In the genomic region with DNA sequence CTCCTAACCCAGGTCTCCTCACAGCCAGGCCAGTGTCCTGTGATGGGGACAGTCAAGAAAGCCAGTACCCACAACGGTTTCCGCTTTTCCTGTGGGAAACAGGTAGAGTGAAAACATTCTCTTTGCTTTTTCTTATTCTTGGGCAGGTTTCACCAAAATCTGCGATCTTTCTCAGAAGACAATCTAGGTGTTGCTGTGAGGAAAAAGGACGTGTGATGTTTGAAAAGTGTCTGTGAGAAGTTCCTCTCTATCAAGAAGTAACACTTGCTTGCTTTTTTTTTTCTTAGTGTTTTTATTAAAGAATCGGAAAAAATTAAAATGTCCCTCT, we compare ENCODE assay signal across 22 cellular contexts. TPM values are rescaled to one million over a fixed set of nuclear protein-coding genes. Genes with fewer than 3 reads are reported as not detected.
"Had no signal": no experiment of that assay in that cellular context is flagged by ENCODE, and none has a peak within 500 bp of the region (broad histone marks: within the 10 kb centered on the region; RNA-seq: fewer than 3 reads in every experiment).

No MANE protein-coding gene starts in this region.

- DNase-seq: activated CD4-positive, alpha-beta T cell treated with anti-CD3 and anti-CD28 coated beads for 1 hour; activated CD8-positive, alpha-beta memory T cell treated with anti-CD3 and anti-CD28 coated beads, Interleukin-2, amount 10 ng/mL, durations not matched to agents 7 days and 5 days; activated naive CD4-positive, alpha-beta T cell; activated T-cell treated with anti-CD3 and anti-CD28 coated beads for 4 hours; left cardiac atrium; nucleus accumbens; small intestine; stimulated activated CD4-positive, alpha-beta T cell treated with anti-CD3 and anti-CD28 coated beads, Interleukin-15, amount 100 ng/mL, for 24 hours; stimulated activated CD4-positive, alpha-beta T cell treated with anti-CD3 and anti-CD28 coated beads, Interleukin-2, amount 100 ng/mL, for 48 hours; stimulated activated CD8-positive, alpha-beta memory T cell treated with anti-CD3 and anti-CD28 coated beads, Interleukin-4, amount 100 ng/mL, for 48 hours; stimulated activated naive CD4-positive, alpha-beta T cell; testis; uterus; WERI-Rb-1 had no signal

- H3K27ac Mint-ChIP-seq: activated CD8-positive, alpha-beta memory T cell treated with anti-CD3 and anti-CD28 coated beads, Interleukin-2, amount 10 ng/mL, durations not matched to agents 7 days and 5 days had no signal

- FAIRE-seq: endometrium, small intestine, TTC549 had no signal

- ATAC-seq: activated CD8-positive, alpha-beta memory T cell treated with anti-CD3 and anti-CD28 coated beads, Interleukin-2, amount 10 ng/mL, durations not matched to agents 7 days and 5 days; heart left ventricle; left cardiac atrium; sciatic nerve had no signal

- H3K4me3 Mint-ChIP-seq: activated CD8-positive, alpha-beta memory T cell treated with anti-CD3 and anti-CD28 coated beads, Interleukin-2, amount 10 ng/mL, durations not matched to agents 7 days and 5 days had no signal

- H3K36me3 ChIP-seq: cardiac muscle cell, heart left ventricle, uterus, WERI-Rb-1 had no signal

- H3K27me3 ChIP-seq: cardiac muscle cell, testis, uterus had no signal

- H3K4me3 ChIP-seq: cardiac muscle cell, heart left ventricle, testis, uterus had no signal

- H3K27ac ChIP-seq: cardiac muscle cell, heart left ventricle, testis, uterus, WERI-Rb-1 had no signal

- H3K9me3 ChIP-seq: testis, uterus had no signal

- H3K27me3 Mint-ChIP-seq: activated CD8-positive, alpha-beta memory T cell treated with anti-CD3 and anti-CD28 coated beads, Interleukin-2, amount 10 ng/mL, durations not matched to agents 7 days and 5 days had no signal

RNA-seq across cellular contexts. Expression of gene TMPRSS6, which starts 49.4 kb away (rescaled TPM):
- total RNA-seq: cardiac muscle cell, chondrocyte, epithelial cell of proximal tubule, fibroblast of villous mesenchyme, left cardiac atrium, sciatic nerve, uterus had no signal

RNA-seq across cellular contexts. Expression of gene SSTR3, which starts 53.4 kb away (rescaled TPM):
- total RNA-seq: chondrocyte, epithelial cell of proximal tubule, fibroblast of villous mesenchyme, left cardiac atrium, sciatic nerve had no signal
